ENCODE assay signal across 13 cellular contexts in the genomic region with DNA sequence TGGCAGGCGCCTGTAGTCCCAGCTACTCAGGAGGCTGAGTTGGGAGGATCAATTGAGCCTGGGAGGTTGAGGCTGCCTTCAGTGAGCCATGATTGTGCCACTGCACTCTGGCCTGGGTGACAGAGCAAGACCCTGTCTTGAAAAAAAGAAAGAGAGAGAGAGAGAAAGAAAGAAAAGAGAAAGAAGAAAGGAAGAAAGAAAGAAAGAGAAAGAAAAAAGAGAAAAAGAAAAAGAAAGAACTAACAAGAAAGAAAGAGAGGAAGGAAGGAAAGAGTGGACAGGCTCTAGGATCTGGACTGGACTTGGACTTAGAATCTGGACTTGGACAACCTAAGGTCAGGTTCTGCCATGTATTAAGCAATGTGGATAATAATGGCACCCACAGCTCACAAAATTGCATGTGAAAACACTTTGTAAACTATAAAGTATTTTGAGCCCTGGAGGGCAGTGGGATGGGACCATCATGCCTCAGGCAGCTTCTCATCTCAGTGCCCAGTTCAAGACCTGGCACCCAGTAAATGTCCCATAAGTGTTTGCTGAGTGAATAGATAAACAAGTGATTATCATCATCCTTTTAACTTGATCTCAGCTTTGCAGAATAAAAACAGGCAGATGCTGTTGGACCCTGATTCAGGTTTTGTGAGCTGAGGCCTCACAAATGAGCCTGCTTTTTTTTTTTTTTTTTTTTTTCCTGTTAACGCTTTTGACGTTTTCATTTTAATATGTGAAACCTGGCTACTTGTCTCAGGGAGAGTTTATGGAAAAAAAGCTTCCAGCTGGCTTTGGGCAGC. TPM values are rescaled to one million over a fixed set of nuclear protein-coding genes. Genes with fewer than 3 reads are reported as not detected.
A peak's percentile ranks its signal among the peaks of the same experiment; 100 is the strongest.
DNase-seq lines count a peak whose midpoint lies in the region; ATAC-seq and TF ChIP-seq lines count a peak whose summit lies in the region.
"Had no signal": no experiment of that assay in that cellular context is flagged by ENCODE, and none has a peak within 500 bp of the region (broad histone marks: within the 10 kb centered on the region; RNA-seq: fewer than 3 reads in every experiment).

No MANE protein-coding gene starts in this region.

- ATAC-seq in sciatic nerve (peak; percentile 65), foreskin keratinocyte (no peak)

- H3K27ac Mint-ChIP-seq in activated naive CD8-positive, alpha-beta T cell treated with anti-CD3 and anti-CD28 coated beads for 36 hours = peak overlapping the region; percentile 99
- no peak overlapping the region for H3K27ac Mint-ChIP-seq in MCF 10A (ENCODE audit: low read depth, unreplicated experiment)

- no peak overlapping the region for H3K27ac ChIP-seq in foreskin keratinocyte
- H3K27ac ChIP-seq: SJSA1 had no signal

- H3K27me3 Mint-ChIP-seq in activated naive CD8-positive, alpha-beta T cell treated with anti-CD3 and anti-CD28 coated beads for 36 hours = no peaks in the 10 kb centered on the region
- H3K27me3 Mint-ChIP-seq in MCF 10A (ENCODE audit: insufficient read depth, unreplicated experiment) = no peaks in the 10 kb centered on the region

- POLR2A ChIA-PET in MCF 10A (lab: Yijun Ruan, JAX) = no interaction called here

- intact Hi-C loops in sciatic nerve (cut with DNase I) = no loop called here
- intact Hi-C loops in MCF 10A (cut with micrococcal nuclease) = no loop called here

- peaks cover 35% of the 10 kb centered on the region for H3K36me3 Mint-ChIP-seq in activated naive CD8-positive, alpha-beta T cell treated with anti-CD3 and anti-CD28 coated beads for 36 hours
- H3K36me3 Mint-ChIP-seq in MCF 10A (ENCODE audit: insufficient read depth, unreplicated experiment) = no peaks in the 10 kb centered on the region

- in situ Hi-C loops in ACHN (cut with HindIII; ENCODE audit: low pct_ligation_motif_present, low pct_unique_long_range_greater_than_20kb, low sequenced_read_pairs) = no loop called here

- H3K27me3 ChIP-seq in foreskin keratinocyte = peaks cover 10% of the 10 kb centered on the region
- H3K27me3 ChIP-seq: SJSA1 had no signal

- peaks cover 14% of the 10 kb centered on the region for H3K4me1 ChIP-seq in foreskin keratinocyte
- H3K4me1 ChIP-seq: SJSA1 had no signal

- CTCF ChIA-PET in MCF 10A (lab: Yijun Ruan, JAX) = no interaction called here

- DNase-seq in DMS153 (lab: John Stamatoyannopoulos, UW) = peak; percentile 43
- DNase-seq in NCI-H2029 treated with DMSO at 0.1 percent for 48 hours (lab: John Stamatoyannopoulos, UW) = peak; percentile 20
- no peak for DNase-seq in activated naive CD8-positive, alpha-beta T cell treated with anti-CD3 and anti-CD28 coated beads for 36 hours
- no peak for DNase-seq in sciatic nerve (ENCODE audit: low spot score)
- no peak for DNase-seq in foreskin keratinocyte
- no peak for DNase-seq in SIG-M5 (lab: John Stamatoyannopoulos, UW)
- no peak for DNase-seq in MCF 10A (ENCODE audit: unreplicated experiment)
- no peak for DNase-seq in ACHN
- DNase-seq: cerebellar nuclear complex; DND-41; NCI-H1048; stimulated activated CD4-positive, alpha-beta T cell treated with anti-CD3 and anti-CD28 coated beads, Interleukin-12 subunit alpha, Interleukin-12 subunit beta, amount 100 ng/mL, for 4 hours had no signal

- peaks cover 80% of the 10 kb centered on the region for H3K4me1 Mint-ChIP-seq in activated naive CD8-positive, alpha-beta T cell treated with anti-CD3 and anti-CD28 coated beads for 36 hours
- H3K4me1 Mint-ChIP-seq in MCF 10A (ENCODE audit: insufficient read depth, unreplicated experiment) = peaks cover 13% of the 10 kb centered on the region

- peak overlapping the region; percentile 82 for H3K4me3 Mint-ChIP-seq in activated naive CD8-positive, alpha-beta T cell treated with anti-CD3 and anti-CD28 coated beads for 36 hours
- H3K4me3 Mint-ChIP-seq in MCF 10A (ENCODE audit: unreplicated experiment) = no peak overlapping the region

- peaks cover 3% of the 10 kb centered on the region for H3K9me3 Mint-ChIP-seq in activated naive CD8-positive, alpha-beta T cell treated with anti-CD3 and anti-CD28 coated beads for 36 hours
- H3K9me3 Mint-ChIP-seq in MCF 10A (ENCODE audit: unreplicated experiment) = no peaks in the 10 kb centered on the region

- no peak for TF ChIP-seq CTCF in foreskin keratinocyte (conservative IDR thresholded peaks at IDR 0.05)
- no peak for TF ChIP-seq CTCF in MCF 10A (IDR thresholded peaks at IDR 0.05; ENCODE audit: unreplicated experiment)

- no TSS peak for BruUV-seq in MCF 10A (replicated peaks; lab: Mats Ljungman, UMichigan)

RNA-seq across cellular contexts. Expression of a gene that starts 12.8 kb away (rescaled TPM):
- 100 to 1,000 TPM; 216 to 226 TPM for total RNA-seq in activated naive CD8-positive, alpha-beta T cell treated with anti-CD3 and anti-CD28 coated beads for 36 hours
- total RNA-seq in sciatic nerve = 29.3 TPM
- 67.2 and 82.1 TPM in 2 replicates for total RNA-seq in foreskin keratinocyte
- 89.0 and 105 TPM in 2 replicates for polyA plus RNA-seq in foreskin keratinocyte
- 39.6 and 61.0 TPM in 2 replicates for total RNA-seq in MCF 10A (2022)

RNA-seq across cellular contexts. Expression of a gene that starts 36.8 kb away (rescaled TPM):
- total RNA-seq in activated naive CD8-positive, alpha-beta T cell treated with anti-CD3 and anti-CD28 coated beads for 36 hours = 100 to 1,000 TPM; 169 to 170 TPM
- total RNA-seq in sciatic nerve (8.0 TPM), foreskin keratinocyte (0.78 and 0.99 TPM in 2 replicates), MCF 10A (2022) (0.84 and 1.2 TPM in 2 replicates)
- 0.56 and 0.78 TPM in 2 replicates for polyA plus RNA-seq in foreskin keratinocyte

RNA-seq across cellular contexts. Expression of a gene that starts 47.1 kb away (rescaled TPM):
- total RNA-seq in activated naive CD8-positive, alpha-beta T cell treated with anti-CD3 and anti-CD28 coated beads for 36 hours = 10 to 100 TPM; 69.0 to 69.3 TPM
- total RNA-seq in sciatic nerve = 39.0 TPM
- total RNA-seq in foreskin keratinocyte = 44.8 and 46.2 TPM in 2 replicates
- polyA plus RNA-seq in foreskin keratinocyte = 21.5 and 25.9 TPM in 2 replicates
- total RNA-seq in MCF 10A (2022) = 71.0 and 91.0 TPM in 2 replicates

Comparison
In these comparisons a context has a peak if more than half of its experiments do, and no peak if none do; other contexts are left out.
1. DNase-seq: peak in DMS153 (single experiment) and NCI-H2029 treated with DMSO at 0.1 percent for 48 hours (single experiment); none in activated naive CD8-positive, alpha-beta T cell treated with anti-CD3 and anti-CD28 coated beads for 36 hours (single experiment), sciatic nerve (single experiment), foreskin keratinocyte (0 of 2), SIG-M5 (single experiment), MCF 10A (single experiment) and ACHN (single experiment).
2. RNA of a gene that starts 36.8 kb away (total RNA-seq): 169 to 170 TPM in activated naive CD8-positive, alpha-beta T cell treated with anti-CD3 and anti-CD28 coated beads for 36 hours; 8.0 TPM in sciatic nerve (single experiment), 0.84 to 1.2 TPM in MCF 10A and 0.78 to 0.99 TPM in foreskin keratinocyte; every median in the first group is over 10 times any median in the second.